In genomic region chr13:113421673-113422270, GRCh38 we compare ENCODE assay signal across 1 cellular context.
TF ChIP-seq lines count a peak whose summit lies in the region.

No MANE protein-coding gene starts in this region.

TF ChIP-seq in IMR-90, 13 proteins besides CTCF, POLR2A, EP300 and RAD21 (continued from another document):
- TF ChIP-seq ELK1 (IDR thresholded peaks at IDR 0.05; ENCODE audit: borderline replicate concordance, low read depth, low read length) (no peak), BHLHE40 (IDR thresholded peaks at IDR 0.05; ENCODE audit: low read depth, low read length) (no peak), RCOR1 (IDR thresholded peaks at IDR 0.05; ENCODE audit: insufficient replicate concordance, low read length) (no peak), SMC3 (IDR thresholded peaks at IDR 0.05; ENCODE audit: low read depth, low read length) (no peak)
